Comparison of ENCODE assay signal across 8 cellular contexts in the genomic region with DNA sequence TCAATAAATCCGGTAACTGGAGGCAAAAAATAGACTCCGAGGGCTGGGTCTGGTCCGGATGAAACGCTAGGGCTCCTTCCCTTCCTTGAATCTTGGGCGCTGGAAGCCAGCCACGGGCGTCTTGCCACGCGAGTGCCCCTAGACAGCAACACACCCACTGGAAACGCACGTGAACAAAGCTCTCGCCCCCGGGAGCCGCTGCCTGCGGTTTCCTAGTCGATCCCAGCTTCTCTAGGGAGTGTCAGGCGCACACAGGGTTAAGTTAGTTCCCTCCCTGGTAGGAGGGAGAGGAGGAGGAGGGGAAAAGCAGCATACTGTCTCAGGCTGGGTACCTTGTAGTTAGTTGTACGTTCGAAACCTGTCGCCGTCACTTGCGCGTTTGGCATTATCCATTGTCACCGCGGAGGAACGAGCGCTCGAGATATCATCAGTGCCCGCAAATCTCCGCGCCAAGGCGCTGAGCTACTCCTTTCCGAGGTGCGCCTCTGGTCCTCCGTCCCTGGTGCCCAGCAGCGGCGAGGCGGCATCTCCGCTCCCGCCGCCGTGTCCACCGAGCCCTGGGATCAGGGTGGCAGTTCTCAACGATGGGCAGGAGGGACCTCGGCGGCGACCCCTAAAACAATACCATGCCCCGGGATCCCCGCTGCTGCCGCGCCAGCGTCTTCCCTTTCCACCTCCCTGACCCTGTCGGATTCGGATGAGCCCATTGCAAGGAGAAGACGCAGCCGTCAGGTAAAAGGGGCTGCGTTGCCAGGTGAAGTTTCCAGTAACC. TPM values are rescaled to one million over a fixed set of nuclear protein-coding genes. Genes with fewer than 3 reads are reported as not detected.
DNase-seq lines count a peak whose midpoint lies in the region; ATAC-seq and TF ChIP-seq lines count a peak whose summit lies in the region.

FLRT2 (plus strand) TSS at position 342 of the 772 bp plus-strand sequence. CDS start 91,371 bp downstream, outside the sequence.

- H3K79me2 ChIP-seq in ACC112 (ENCODE audit: control insufficient read depth, insufficient read depth, low read length, unreplicated experiment), result peaks cover 12% of the 10 kb centered on the region

- intact Hi-C loops in vagina (cut with DNase I), result no loop called here

- no peaks in the 10 kb centered on the region for H3K9me3 ChIP-seq in vagina

- TF ChIP-seq CTCF in epithelial cell of esophagus (IDR thresholded peaks at IDR 0.05; ENCODE audit: insufficient read depth, low read depth, low read length, missing control alignments) (no peak), mesothelial cell of epicardium (IDR thresholded peaks at IDR 0.05; ENCODE audit: unreplicated experiment) (no peak), vagina (IDR thresholded peaks at IDR 0.05) (no peak)

- H3K27me3 ChIP-seq in ACC112 (ENCODE audit: insufficient read depth, low read length) (no peaks in the 10 kb centered on the region), vagina (no peaks in the 10 kb centered on the region)

- H3K27ac Mint-ChIP-seq in mesothelial cell of epicardium, result peak within 1 kb of the TSS; percentile 91

- ATAC-seq in HG03025 (IDR thresholded peaks at IDR 0.05; ENCODE audit: low FRiP score, unreplicated experiment) (no peak), HG03135 (IDR thresholded peaks at IDR 0.05; ENCODE audit: unreplicated experiment) (no peak)

- H3K4me1 ChIP-seq in ACC112 (ENCODE audit: control insufficient read depth, insufficient read depth, low read length, unreplicated experiment) (peaks cover 24% of the 10 kb centered on the region), vagina (peaks cover 31% of the 10 kb centered on the region)

- H3K27ac ChIP-seq in ACC112 (ENCODE audit: low read depth, low read length) (peak within 1 kb of the TSS; percentile 96), vagina (peak within 1 kb of the TSS; percentile 81)

- H3K4me1 Mint-ChIP-seq in mesothelial cell of epicardium, result peaks cover 43% of the 10 kb centered on the region

- H3K36me3 ChIP-seq in ACC112 (ENCODE audit: insufficient read depth, low read length) (no peaks in the 10 kb centered on the region), vagina (no peaks in the 10 kb centered on the region)

- no peaks in the 10 kb centered on the region for H3K27me3 Mint-ChIP-seq in mesothelial cell of epicardium (ENCODE audit: low read depth)

- DNase-seq in NCI-H2227 (lab: John Stamatoyannopoulos, UW; ENCODE audit: unreplicated experiment) (peak; percentile 26), epithelial cell of esophagus (ENCODE audit: low read depth) (peak; percentile 71), mesothelial cell of epicardium (ENCODE audit: low spot score in 2 of 2, unreplicated experiment in 2 of 2) (no peak), vagina (ENCODE audit: extremely low spot score in 2 of 2) (no peak)
- DNase-seq in activated effector memory CD4-positive, alpha-beta T cell treated with Interleukin-2 at 50 U/mL for 16 hours, result no peak

- no peak for TF ChIP-seq POLR2A in vagina (IDR thresholded peaks at IDR 0.05)

- H3K36me3 Mint-ChIP-seq in mesothelial cell of epicardium, result no peaks in the 10 kb centered on the region

- peak within 1 kb of the TSS; percentile 89 for H2AFZ ChIP-seq in ACC112 (ENCODE audit: low read length, unreplicated experiment)

- H3K4me3 ChIP-seq in ACC112 (ENCODE audit: low read depth, low read length) (peak within 1 kb of the TSS; percentile 81), epithelial cell of esophagus (ENCODE audit: low read length) (peak within 1 kb of the TSS; percentile 88), vagina (peak within 1 kb of the TSS; percentile 68 to 76)

- H3K4me3 Mint-ChIP-seq in mesothelial cell of epicardium, result peak within 1 kb of the TSS; percentile 93

- no peaks in the 10 kb centered on the region for H3K9me3 Mint-ChIP-seq in mesothelial cell of epicardium

RNA-seq across cellular contexts. Expression of gene FLRT2, which starts in this region (rescaled TPM):
- total RNA-seq in mesothelial cell of epicardium (143 to 150 TPM (median 148 TPM) in 3 replicates), vagina (22.8 TPM)

Comparison
In these comparisons a context has a peak if more than half of its experiments do, and no peak if none do; other contexts are left out.
1. DNase-seq: peak in NCI-H2227 (single experiment) and epithelial cell of esophagus (single experiment); none in mesothelial cell of epicardium (0 of 2), vagina (0 of 2) and activated effector memory CD4-positive, alpha-beta T cell treated with Interleukin-2 at 50 U/mL for 16 hours (single experiment).
2. Peak in every context shown above with its lines, with median percentiles within 50 percentile points of each other: H3K4me3 ChIP-seq.